Comparison of ENCODE assay signal across 6 cellular contexts in genomic region chr14:94079891-94080605, GRCh38. TPM values are rescaled to one million over a fixed set of nuclear protein-coding genes. Genes with fewer than 3 reads are reported as not detected.
A peak's percentile ranks its signal among the peaks of the same experiment; 100 is the strongest.
DNase-seq lines count a peak whose midpoint lies in the region; ATAC-seq and TF ChIP-seq lines count a peak whose summit lies in the region.

No MANE protein-coding gene starts in this region.

- peaks cover 11% of the 10 kb centered on the region for H3K9me3 ChIP-seq in OCI-LY7 (ENCODE audit: low read length)
- H3K9me3 ChIP-seq in thyroid gland = no peaks in the 10 kb centered on the region

- H3K9me2 ChIP-seq in OCI-LY7 (ENCODE audit: insufficient read depth, low read length) = peaks cover 5% of the 10 kb centered on the region; the same call in 1 of the 2 replicates

- no peak for ATAC-seq in HG03354 (IDR thresholded peaks at IDR 0.05; ENCODE audit: poor library complexity, severe bottlenecking, unreplicated experiment)

- intact Hi-C loops in OCI-LY7 (cut with micrococcal nuclease; ENCODE audit: unreplicated experiment) (loop anchor here (2.0 to 5.0 kb wide), 2 partner anchors 47 to 57 kb away; partner anchors contain the start of gene IFI27L2), thyroid gland (cut with DNase I) (no loop called here)

- H3K27ac ChIP-seq in 22Rv1 (peak overlapping the region; percentile 72), OCI-LY7 (ENCODE audit: low read depth, low read length, poor library complexity, severe bottlenecking) (peak overlapping the region; percentile 50), thyroid gland (peak overlapping the region; percentile 87 to 95 (median 94))

- peak overlapping the region; percentile 79 for H3K4me2 ChIP-seq in OCI-LY7 (ENCODE audit: low read length)

- POLR2A ChIA-PET in OCI-LY7 (lab: Charles Lee) = interaction anchor here (0.7 to 1.9 kb wide), 5 partner anchors 12 to 220 kb away, joined by 3 to 5 read pairs (median 4); no protein-coding TSS in a partner anchor

- H3K4me1 ChIP-seq in OCI-LY7 (ENCODE audit: insufficient read depth, low read length, poor library complexity, severe bottlenecking) = peaks cover 38% of the 10 kb centered on the region
- peaks cover 31 to 38% of the 10 kb centered on the region in 2 donors for H3K4me1 ChIP-seq in thyroid gland

- CTCF ChIA-PET in OCI-LY7 (lab: Charles Lee; ENCODE audit: unreplicated experiment) = no interaction called here

- TF ChIP-seq CTCF in 22Rv1 (IDR thresholded peaks at IDR 0.05) = no peak
- TF ChIP-seq CTCF in OCI-LY7 (conservative IDR thresholded peaks at IDR 0.05; ENCODE audit: low read length) = no peak
- TF ChIP-seq CTCF in thyroid gland (IDR thresholded peaks at IDR 0.05) = no peak

- DNase-seq in OCI-LY7 (ENCODE audit: low spot score) = no peak
- DNase-seq in globus pallidus (ENCODE audit: low spot score) = peak; percentile 16
- no peak for DNase-seq in thyroid gland
- no peak for DNase-seq in COLO668 (lab: John Stamatoyannopoulos, UW; ENCODE audit: unreplicated experiment)

- H3K36me3 ChIP-seq in OCI-LY7 (ENCODE audit: insufficient read depth, low read length) (peaks cover 44% of the 10 kb centered on the region), thyroid gland (no peaks in the 10 kb centered on the region)

- H2AFZ ChIP-seq in OCI-LY7 (ENCODE audit: low read length) = peak overlapping the region; percentile 97; the same call in 1 of the 2 replicates

- peak overlapping the region; percentile 91 for H3K4me3 ChIP-seq in OCI-LY7 (ENCODE audit: low read depth, low read length, poor library complexity, severe bottlenecking)
- peak overlapping the region; percentile 60 to 96 (median 80) for H3K4me3 ChIP-seq in thyroid gland (replicated peaks in 1 of 3)

- no TSS peak for BruUV-seq in OCI-LY7 (replicated peaks; lab: Mats Ljungman, UMichigan)

- WGBS in thyroid gland, 2 donors = 2 to 5% methylated on average over 13 of the region's 13 CpGs

- peaks cover 12% of the 10 kb centered on the region; the same call in 1 of the 2 replicates for H4K20me1 ChIP-seq in OCI-LY7 (ENCODE audit: insufficient read depth, low read length)

- no peak for TF ChIP-seq POLR2A in thyroid gland (IDR thresholded peaks at IDR 0.05)

- peaks cover 67% of the 10 kb centered on the region for H3K79me2 ChIP-seq in OCI-LY7 (ENCODE audit: insufficient read depth, low read depth, low read length)

- no peaks in the 10 kb centered on the region for H3K27me3 ChIP-seq in thyroid gland

RNA-seq across cellular contexts. Expression of gene DDX24, which starts 1.0 kb away (rescaled TPM):
- 81.5 and 91.5 TPM in 2 replicates for total RNA-seq in OCI-LY7 (2014; rRNA removed; shearing (Covaris generic))
- 143 and 172 TPM in 2 replicates for total RNA-seq in OCI-LY7 (2022)
- total RNA-seq in thyroid gland = 100 to 1,000 TPM; 139 to 209 (median 193) TPM

RNA-seq across cellular contexts. Expression of gene IFI27L1, which starts 1.1 kb away (rescaled TPM):
- 40.0 and 49.0 TPM in 2 replicates for total RNA-seq in OCI-LY7 (2014; rRNA removed; shearing (Covaris generic))
- total RNA-seq in OCI-LY7 (2022) = 61.5 and 63.4 TPM in 2 replicates
- 10 to 100 TPM in 2 of 4 donors, 1 to 10 TPM in 2; 3.4 to 21.3 (median 10.2) TPM for total RNA-seq in thyroid gland

RNA-seq across cellular contexts. Expression of gene IFI27, which starts 30.5 kb away (rescaled TPM):
- 0.63 and 0.90 TPM in 2 replicates for total RNA-seq in OCI-LY7 (2014; rRNA removed; shearing (Covaris generic))
- total RNA-seq in OCI-LY7 (2022) (1.3 and 1.5 TPM in 2 replicates), thyroid gland (100 to 1,000 TPM in 2 of 4 donors, 10 to 100 TPM in 2; 40.8 to 111 (median 81.3) TPM)

RNA-seq across cellular contexts. Expression of gene IFI27L2, which starts 49.4 kb away (rescaled TPM):
- total RNA-seq in OCI-LY7 (2014; rRNA removed; shearing (Covaris generic)) = 94.2 and 102 TPM in 2 replicates
- total RNA-seq in OCI-LY7 (2022) (52.6 and 55.1 TPM in 2 replicates), thyroid gland (10 to 100 TPM in 2 of 4 donors, 1 to 10 TPM in 2; 7.8 to 97.8 (median 23.1) TPM)

RNA-seq across cellular contexts. Expression of gene OTUB2, which starts 53.9 kb away (rescaled TPM):
- total RNA-seq in OCI-LY7 (2014; rRNA removed; shearing (Covaris generic)) = 0.28 and 0.44 TPM in 2 replicates
- 0.48 and 0.84 TPM in 2 replicates for total RNA-seq in OCI-LY7 (2022)
- total RNA-seq in thyroid gland = 1 to 10 TPM in 1 of 4 donors, under 1 TPM in 2, not detected in 1; 0.45 to 1.2 (median 0.54) TPM

Comparison
In these comparisons a context has a peak if more than half of its experiments do, and no peak if none do; other contexts are left out.
1. RNA of gene IFI27, which starts 30.5 kb away (total RNA-seq): 40.8 to 111 TPM in thyroid gland; 0.63 to 1.5 TPM in OCI-LY7; every median in the first group is over 10 times any median in the second.
2. Peak in every context shown above with its lines, with median percentiles within 50 percentile points of each other: H3K27ac ChIP-seq.